Comparison of ENCODE assay signal across 9 cellular contexts in the genomic region with DNA sequence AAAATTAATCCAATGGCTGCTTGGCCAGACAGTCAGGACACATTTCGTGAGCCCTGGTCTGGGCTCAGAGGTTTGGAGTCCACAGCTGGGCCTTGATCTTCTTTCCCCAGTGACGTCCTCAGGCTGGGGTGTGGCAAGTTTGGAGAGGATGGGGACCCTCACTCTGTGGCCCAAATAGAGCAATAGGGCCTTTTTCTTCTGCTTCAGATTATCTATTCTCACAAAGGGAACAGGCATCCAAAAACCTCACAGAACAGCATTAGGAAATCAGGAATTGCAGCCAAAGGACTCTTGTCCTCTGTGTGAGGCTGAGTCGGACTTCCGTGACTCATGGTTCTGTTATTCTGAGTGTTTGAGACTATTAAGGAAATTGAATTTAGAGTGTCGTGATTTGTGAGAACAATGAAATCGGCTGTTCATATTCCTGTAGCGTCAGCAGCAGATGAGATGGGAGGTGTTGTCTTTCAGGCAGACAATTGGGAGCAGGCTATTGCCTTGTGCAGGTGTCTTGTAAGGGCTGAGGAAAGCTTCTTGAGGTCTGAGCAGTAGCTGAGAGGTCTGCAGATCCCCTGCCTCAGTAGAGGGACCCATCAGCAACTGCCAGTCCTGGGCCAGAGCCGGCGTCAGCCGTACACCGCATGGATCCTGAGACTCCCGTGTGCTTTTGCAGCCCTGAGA.
DNase-seq lines count a peak whose midpoint lies in the region; ATAC-seq and TF ChIP-seq lines count a peak whose summit lies in the region.
"Had no signal": no experiment of that assay in that cellular context is flagged by ENCODE, and none has a peak within 500 bp of the region (broad histone marks: within the 10 kb centered on the region; RNA-seq: fewer than 3 reads in every experiment).

No MANE protein-coding gene starts in this region.

- no peak overlapping the region for H3K4me3 Mint-ChIP-seq in naive thymus-derived CD4-positive, alpha-beta T cell

- TF ChIP-seq POLR2A in adrenal gland (IDR thresholded peaks at IDR 0.05) (no peak), heart left ventricle (IDR thresholded peaks at IDR 0.05) (no peak), gastrocnemius medialis (IDR thresholded peaks at IDR 0.05) (peak in 1 of 2 donors; percentile 19)

- H3K4me3 ChIP-seq in adrenal gland (peak overlapping the region in 1 of 4 donors; percentile 12), heart left ventricle (no peak overlapping the region), gastrocnemius medialis (no peak overlapping the region)
- no peak overlapping the region for H3K4me3 ChIP-seq in naive thymus-derived CD4-positive, alpha-beta T cell (ENCODE audit: low read length)
- H3K4me3 ChIP-seq in effector memory CD4-positive, alpha-beta T cell (ENCODE audit: insufficient read depth, low read depth, low read length, poor library complexity, severe bottlenecking) = no peak overlapping the region

- H3K9me3 ChIP-seq in adrenal gland (replicated peaks in 1 of 3) (no peaks in the 10 kb centered on the region), heart left ventricle (no peaks in the 10 kb centered on the region), gastrocnemius medialis (no peaks in the 10 kb centered on the region)
- no peaks in the 10 kb centered on the region for H3K9me3 ChIP-seq in naive thymus-derived CD4-positive, alpha-beta T cell (ENCODE audit: control insufficient read depth in 2 of 3, low read length in 3 of 3)
- H3K9me3 ChIP-seq in effector memory CD4-positive, alpha-beta T cell (ENCODE audit: control insufficient read depth, low read length) = no peaks in the 10 kb centered on the region

- CTCF ChIA-PET in naive thymus-derived CD4-positive, alpha-beta T cell (lab: Charles Lee) = no interaction called here
- CTCF ChIA-PET in GM10248 (lab: Yijun Ruan, JAX) = no interaction called here

- H3K9me3 Mint-ChIP-seq in naive thymus-derived CD4-positive, alpha-beta T cell = no peaks in the 10 kb centered on the region

- no peaks in the 10 kb centered on the region for H3K36me3 ChIP-seq in adrenal gland (replicated peaks in 1 of 2)
- no peaks in the 10 kb centered on the region for H3K36me3 ChIP-seq in heart left ventricle
- H3K36me3 ChIP-seq in gastrocnemius medialis = no peaks in the 10 kb centered on the region
- H3K36me3 ChIP-seq in naive thymus-derived CD4-positive, alpha-beta T cell (ENCODE audit: control insufficient read depth in 2 of 3, insufficient read depth in 3 of 3, low read length in 3 of 3) = no peaks in the 10 kb centered on the region
- no peaks in the 10 kb centered on the region for H3K36me3 ChIP-seq in effector memory CD4-positive, alpha-beta T cell (ENCODE audit: control insufficient read depth, insufficient read depth, low read length)

- peaks cover 12 to 54% (median 35%) of the 10 kb centered on the region in 7 donors for H3K4me1 Mint-ChIP-seq in naive thymus-derived CD4-positive, alpha-beta T cell

- peaks cover 0 to 22% (median 0%) of the 10 kb centered on the region in 5 donors for H3K27me3 Mint-ChIP-seq in naive thymus-derived CD4-positive, alpha-beta T cell

- in situ Hi-C loops in gastrocnemius medialis (cut with MboI; ENCODE audit: low sequenced_read_pairs in 4 of 4) = no loop called here

- ATAC-seq in heart left ventricle (peak in 3 of 4 donors; percentile 52 to 83 (median 64)), gastrocnemius medialis (peak; percentile 73 to 83), GM21528 (IDR thresholded peaks at IDR 0.05; ENCODE audit: low FRiP score, unreplicated experiment) (no peak)
- no peak for ATAC-seq in naive thymus-derived CD4-positive, alpha-beta T cell

- intact Hi-C loops in adrenal gland (cut with DNase I) = no loop called here
- intact Hi-C loops in heart left ventricle (cut with DNase I) = loop anchor here in 2 of 10 donors (5.0 to 10.0 kb wide), 3 partner anchors 70 to 108 kb away; no protein-coding TSS in a partner anchor
- intact Hi-C loops in gastrocnemius medialis (cut with DNase I; ENCODE audit: low total_unique reads) = loop anchor here (5.0 kb wide), 2 partner anchors 70 to 80 kb away; no protein-coding TSS in a partner anchor
- intact Hi-C loops in naive thymus-derived CD4-positive, alpha-beta T cell (cut with micrococcal nuclease) = no loop called here

- peaks cover 0 to 5% (median 0%) of the 10 kb centered on the region in 5 donors for H3K36me3 Mint-ChIP-seq in naive thymus-derived CD4-positive, alpha-beta T cell

- no peak for TF ChIP-seq CTCF in adrenal gland (IDR thresholded peaks at IDR 0.05)
- no peak for TF ChIP-seq CTCF in heart left ventricle (IDR thresholded peaks at IDR 0.05)
- TF ChIP-seq CTCF in gastrocnemius medialis (IDR thresholded peaks at IDR 0.05 in 4 of 5, conservative IDR thresholded peaks at IDR 0.05 in 1 of 5) = no peak
- TF ChIP-seq CTCF in GM10248 (IDR thresholded peaks at IDR 0.05; ENCODE audit: control extremely low read depth, extremely low read depth, low read depth, missing control alignments) = no peak

- DNase-seq in ELR (ENCODE audit: low read depth) (peak; percentile 86), adrenal gland (peak; percentile 31 to 82 (median 75)), heart left ventricle (peak in 1 of 5 donors; percentile 50), gastrocnemius medialis (peak in 1 of 2 donors; percentile 52), GM10248 (ENCODE audit: extremely low spot score) (no peak)
- no peak for DNase-seq in naive thymus-derived CD4-positive, alpha-beta T cell
- no peak for DNase-seq in effector memory CD4-positive, alpha-beta T cell

- H3K27ac ChIP-seq in adrenal gland = peak overlapping the region; percentile 39 to 98 (median 88)
- H3K27ac ChIP-seq in heart left ventricle = peak overlapping the region; percentile 40 to 92 (median 80)
- H3K27ac ChIP-seq in gastrocnemius medialis = peak overlapping the region; percentile 72 to 82 (median 76)
- no peak overlapping the region for H3K27ac ChIP-seq in naive thymus-derived CD4-positive, alpha-beta T cell (ENCODE audit: low read depth, low read length)
- H3K27ac ChIP-seq in effector memory CD4-positive, alpha-beta T cell (ENCODE audit: insufficient read depth, low read length, poor library complexity, severe bottlenecking) = no peak overlapping the region

- H3K27me3 ChIP-seq in adrenal gland = no peaks in the 10 kb centered on the region
- no peaks in the 10 kb centered on the region for H3K27me3 ChIP-seq in heart left ventricle
- no peaks in the 10 kb centered on the region for H3K27me3 ChIP-seq in gastrocnemius medialis
- no peaks in the 10 kb centered on the region for H3K27me3 ChIP-seq in naive thymus-derived CD4-positive, alpha-beta T cell (ENCODE audit: control insufficient read depth in 2 of 2, insufficient read depth in 2 of 2, low read length in 2 of 2)
- no peaks in the 10 kb centered on the region for H3K27me3 ChIP-seq in effector memory CD4-positive, alpha-beta T cell (replicated peaks; ENCODE audit: control insufficient read depth, insufficient read depth, low read length, poor library complexity, severe bottlenecking)

- H3K4me1 ChIP-seq in adrenal gland (replicated peaks in 1 of 2) = peaks cover 44 to 72% of the 10 kb centered on the region in 2 donors
- H3K4me1 ChIP-seq in heart left ventricle = peaks cover 17 to 80% (median 56%) of the 10 kb centered on the region in 12 donors
- peaks cover 40 to 56% of the 10 kb centered on the region in 2 donors for H3K4me1 ChIP-seq in gastrocnemius medialis
- H3K4me1 ChIP-seq in naive thymus-derived CD4-positive, alpha-beta T cell (ENCODE audit: control insufficient read depth in 2 of 2, insufficient read depth in 2 of 2, low read length in 2 of 2) = peaks cover 6 to 12% of the 10 kb centered on the region in 2 donors
- peaks cover 7% of the 10 kb centered on the region for H3K4me1 ChIP-seq in effector memory CD4-positive, alpha-beta T cell (ENCODE audit: control insufficient read depth, insufficient read depth, low read length, poor library complexity, severe bottlenecking)

- POLR2A ChIA-PET in naive thymus-derived CD4-positive, alpha-beta T cell (lab: Charles Lee) = no interaction called here
- POLR2A ChIA-PET in GM10248 (lab: Yijun Ruan, JAX) = no interaction called here

- peak overlapping the region in 1 of 9 donors; percentile 50 for H3K27ac Mint-ChIP-seq in naive thymus-derived CD4-positive, alpha-beta T cell
- H3K27ac Mint-ChIP-seq: progenitor cell of endocrine pancreas had no signal

- WGBS in adrenal gland, 4 donors = 38 to 51% (median 49%) methylated on average over 11 to 12 of the region's 12 CpGs
- WGBS in heart left ventricle, 4 donors = 41 to 51% (median 44%) methylated on average over 12 of the region's 12 CpGs

Comparison
In these comparisons a context has a peak if more than half of its experiments do, and no peak if none do; other contexts are left out.
1. DNase-seq: peak in ELR (single experiment) and adrenal gland (7 of 7); none in naive thymus-derived CD4-positive, alpha-beta T cell (0 of 9), effector memory CD4-positive, alpha-beta T cell (0 of 3) and GM10248 (single experiment).
2. H3K27ac ChIP-seq: peak in adrenal gland (5 of 5), heart left ventricle (12 of 12) and gastrocnemius medialis (4 of 4); none in naive thymus-derived CD4-positive, alpha-beta T cell (single experiment) and effector memory CD4-positive, alpha-beta T cell (single experiment).
3. ATAC-seq: peak in heart left ventricle (3 of 4) and gastrocnemius medialis (2 of 2); none in naive thymus-derived CD4-positive, alpha-beta T cell (single experiment) and GM21528 (single experiment).